In genomic region chr12:57089259-57090245, GRCh38 we compare ENCODE assay signal across 8 cellular contexts. TPM values are rescaled to one million over a fixed set of nuclear protein-coding genes. Genes with fewer than 3 reads are reported as not detected.
DNase-seq lines count a peak whose midpoint lies in the region; ATAC-seq and TF ChIP-seq lines count a peak whose summit lies in the region.

No MANE protein-coding gene starts in this region.

- peak overlapping the region; percentile 97 for H2AK5ac ChIP-seq in trophoblast cell (ENCODE audit: low read length)

- 2 to 5% (median 3%) methylated on average over 39 to 47 of the region's 47 CpGs for WGBS in heart left ventricle, 4 donors
- no CpG with 5 or more reads among the region's 47 CpGs for WGBS in trophoblast cell (ENCODE audit: extremely low coverage, insufficient coverage, insufficient read length)

- H3K27ac ChIP-seq in RWPE2 (ENCODE audit: poor library complexity, severe bottlenecking) (peak overlapping the region; percentile 99), heart left ventricle (peak overlapping the region; percentile 93 to 100 (median 99)), trophoblast cell (ENCODE audit: low read depth, low read length) (peak overlapping the region; percentile 92)

- peak overlapping the region; percentile 78 for H2BK120ac ChIP-seq in trophoblast cell (ENCODE audit: insufficient read depth, low read length, poor library complexity)

- H3K79me1 ChIP-seq in trophoblast cell (ENCODE audit: low read length), result peaks cover 31% of the 10 kb centered on the region

- intact Hi-C loops in heart left ventricle (cut with DNase I), result loop anchor here in 3 of 10 donors (1.0 to 2.0 kb wide), 3 partner anchors 21 to 22 kb away; partner anchors contain the start of gene STAT6 (in 2 of the 3)

- peak overlapping the region; percentile 86 for H4K91ac ChIP-seq in trophoblast cell (ENCODE audit: low read depth, low read length)

- no peaks in the 10 kb centered on the region for H3K9me3 ChIP-seq in RWPE2 (ENCODE audit: severe bottlenecking)
- no peaks in the 10 kb centered on the region for H3K9me3 ChIP-seq in heart left ventricle
- no peaks in the 10 kb centered on the region for H3K9me3 ChIP-seq in trophoblast cell (ENCODE audit: insufficient read depth, low read depth, low read length)

- H3K4ac ChIP-seq in trophoblast cell (ENCODE audit: low read depth, low read length), result peak overlapping the region; percentile 99

- peak overlapping the region; percentile 74 for H3K4me2 ChIP-seq in trophoblast cell (ENCODE audit: low read length)

- DNase-seq in DMS53 (lab: John Stamatoyannopoulos, UW) (peak; percentile 31), DMS53 treated with DMSO at 0.1 percent for 48 hours (lab: John Stamatoyannopoulos, UW; ENCODE audit: unreplicated experiment) (no peak), RWPE2 (ENCODE audit: low spot score) (no peak), amygdala (lab: John Stamatoyannopoulos, UW) (peak in 41 of 56 donors; percentile 22 to 77 (median 52)), heart left ventricle (peak; percentile 88 to 90 (median 89)), trophoblast cell (peak; percentile 58 to 69), HPDE6-E6E7 (ENCODE audit: extremely low spot score) (no peak)

- TF ChIP-seq CTCF in RWPE2 (IDR thresholded peaks at IDR 0.05; ENCODE audit: poor library complexity, severe bottlenecking), result no peak
- no peak for TF ChIP-seq CTCF in heart left ventricle (IDR thresholded peaks at IDR 0.05)

- H3K4me1 ChIP-seq in RWPE2 (ENCODE audit: insufficient read depth, poor library complexity, severe bottlenecking), result peaks cover 21% of the 10 kb centered on the region
- H3K4me1 ChIP-seq in heart left ventricle, result peaks cover 0 to 75% (median 50%) of the 10 kb centered on the region in 12 donors
- H3K4me1 ChIP-seq in trophoblast cell (ENCODE audit: control insufficient read depth in 1 of 2, insufficient read depth in 2 of 2, low read length in 2 of 2), result peaks cover 24 to 28% of the 10 kb centered on the region in 2 experiments

- H4K12ac ChIP-seq in trophoblast cell (ENCODE audit: low read depth, low read length), result peak overlapping the region; percentile 82

- H2AFZ ChIP-seq in trophoblast cell (ENCODE audit: insufficient read depth, low read length, poor library complexity), result peak overlapping the region; percentile 32

- H3K9ac ChIP-seq in trophoblast cell (ENCODE audit: low read length), result peak overlapping the region; percentile 83

- H4K8ac ChIP-seq in trophoblast cell (ENCODE audit: low read depth, low read length), result peak overlapping the region; percentile 70

- peak overlapping the region; percentile 97 for H3K18ac ChIP-seq in trophoblast cell (ENCODE audit: low read length)

- H3K36me3 ChIP-seq in RWPE2 (ENCODE audit: low read depth) (peaks cover 36% of the 10 kb centered on the region), heart left ventricle (peaks cover 0 to 34% (median 30%) of the 10 kb centered on the region in 9 donors), trophoblast cell (ENCODE audit: control insufficient read depth in 1 of 2, insufficient read depth in 2 of 2, low read length in 2 of 2) (peaks cover 33 to 34% of the 10 kb centered on the region in 2 experiments)

- ATAC-seq in RWPE2 (ENCODE audit: low read depth), result 0 out of 3 replicates have a peak, but pooled peaks have one; percentile 2
- peak; percentile 2 to 38 (median 10) for ATAC-seq in heart left ventricle
- no peak for ATAC-seq in HG03196 (IDR thresholded peaks at IDR 0.05; ENCODE audit: unreplicated experiment)

- peak overlapping the region; percentile 93 for H3K4me3 ChIP-seq in RWPE2 (ENCODE audit: severe bottlenecking)
- H3K4me3 ChIP-seq in heart left ventricle, result peak overlapping the region; percentile 52 to 97 (median 81)
- peak overlapping the region; percentile 82 for H3K4me3 ChIP-seq in trophoblast cell (ENCODE audit: low read depth, low read length)

- no peak overlapping the region for H3K23ac ChIP-seq in trophoblast cell (ENCODE audit: low read length)

- no peaks in the 10 kb centered on the region for H3K27me3 ChIP-seq in RWPE2 (ENCODE audit: insufficient read depth, poor library complexity, severe bottlenecking)
- no peaks in the 10 kb centered on the region for H3K27me3 ChIP-seq in heart left ventricle
- no peaks in the 10 kb centered on the region for H3K27me3 ChIP-seq in trophoblast cell (ENCODE audit: insufficient read depth, low read length)

- H3K79me2 ChIP-seq in trophoblast cell (ENCODE audit: control insufficient read depth, insufficient read depth, low read length, poor library complexity), result peaks cover 27% of the 10 kb centered on the region

- H2BK12ac ChIP-seq in trophoblast cell (ENCODE audit: low read length), result peak overlapping the region; percentile 37

- H2BK5ac ChIP-seq in trophoblast cell (ENCODE audit: low read depth, low read length, poor library complexity), result peak overlapping the region; percentile 88

- H3K14ac ChIP-seq in trophoblast cell (ENCODE audit: low read length), result peak overlapping the region; percentile 95

- TF ChIP-seq POLR2A in heart left ventricle (IDR thresholded peaks at IDR 0.05), result peak in 1 of 2 donors; percentile 49

RNA-seq across cellular contexts. Expression of gene NAB2, which starts 0.6 kb away (rescaled TPM):
- 10 to 100 TPM in 8 of 9 donors, 1 to 10 TPM in 1; 8.7 to 20.3 (median 11.8) TPM for total RNA-seq in heart left ventricle
- polyA plus RNA-seq in heart left ventricle, result 10 to 100 TPM; 10.7 to 30.1 TPM
- polyA plus RNA-seq in trophoblast cell (2013), result 26.6 and 26.8 TPM in 2 replicates

RNA-seq across cellular contexts. Expression of gene NEMP1, which starts 11.0 kb away (rescaled TPM):
- 10 to 100 TPM in 1 of 9 donors, 1 to 10 TPM in 8; 1.7 to 12.0 (median 3.6) TPM for total RNA-seq in heart left ventricle
- polyA plus RNA-seq in heart left ventricle, result 1 to 10 TPM; 1.4 to 2.2 TPM
- 11.6 and 12.1 TPM in 2 replicates for polyA plus RNA-seq in trophoblast cell (2013)

RNA-seq across cellular contexts. Expression of gene STAT6, which starts 21.6 kb away (rescaled TPM):
- 10 to 100 TPM; 31.6 to 87.7 (median 37.6) TPM for total RNA-seq in heart left ventricle
- 10 to 100 TPM; 39.6 to 41.0 TPM for polyA plus RNA-seq in heart left ventricle
- polyA plus RNA-seq in trophoblast cell (2013), result 48.8 and 53.2 TPM in 2 replicates

RNA-seq across cellular contexts. Expression of gene LRP1, which starts 38.7 kb away (rescaled TPM):
- total RNA-seq in heart left ventricle, result 100 to 1,000 TPM in 4 of 9 donors, 10 to 100 TPM in 5; 51.5 to 316 (median 71.1) TPM
- polyA plus RNA-seq in heart left ventricle, result 10 to 100 TPM; 23.0 to 31.5 TPM
- 45.9 and 49.7 TPM in 2 replicates for polyA plus RNA-seq in trophoblast cell (2013)

RNA-seq across cellular contexts. Expression of gene MYO1A, which starts 39.6 kb away (rescaled TPM):
- under 1 TPM in 3 of 9 donors, not detected in 6; 0.06 to 0.77 (median 0.45) TPM for total RNA-seq in heart left ventricle
- polyA plus RNA-seq in heart left ventricle, result under 1 TPM in 1 of 2 donors, not detected in 1; 0.19 TPM
- polyA plus RNA-seq in trophoblast cell (2013), result 0.04 TPM in 1 of 2 replicates, not detected in the other

Comparison
In these comparisons a context has a peak if more than half of its experiments do, and no peak if none do; other contexts are left out.
1. DNase-seq: peak in DMS53 (single experiment), amygdala (41 of 56), heart left ventricle (5 of 5) and trophoblast cell (2 of 2); none in DMS53 treated with DMSO at 0.1 percent for 48 hours (single experiment), RWPE2 (single experiment) and HPDE6-E6E7 (single experiment).
2. Peak in every context shown above with its lines, with median percentiles within 50 percentile points of each other: H3K27ac ChIP-seq and H3K4me3 ChIP-seq.